Comparison of ENCODE assay signal across 27 cellular contexts in the genomic region with DNA sequence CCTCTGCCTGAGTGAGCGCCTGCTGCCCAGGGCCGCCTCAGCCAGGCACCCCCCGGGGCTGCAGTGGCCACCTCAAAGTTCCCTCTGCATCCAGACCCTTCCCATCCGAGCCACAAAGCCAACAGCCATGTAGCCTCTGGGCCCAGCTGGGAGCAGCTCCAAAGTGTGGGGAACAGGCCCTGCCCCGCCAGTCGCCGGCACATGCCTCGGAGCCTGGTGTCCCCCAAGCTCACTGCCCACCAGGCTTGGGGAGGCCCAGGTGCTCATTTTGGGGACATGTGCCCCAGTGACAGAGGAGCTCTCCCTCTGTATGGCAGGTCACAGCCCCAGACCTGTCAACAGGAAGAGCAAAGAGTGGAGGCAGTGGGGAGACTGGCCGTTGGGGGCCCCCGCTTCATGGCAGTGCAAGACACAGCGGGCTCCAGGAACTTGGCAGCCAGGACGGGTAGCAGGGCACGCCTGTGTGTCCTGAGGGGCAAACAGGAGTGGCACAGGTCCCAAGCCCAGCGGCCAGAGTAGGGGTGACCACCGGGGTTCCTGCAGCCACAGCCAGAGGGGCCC. TPM values are rescaled to one million over a fixed set of nuclear protein-coding genes. Genes with fewer than 3 reads are reported as not detected.
DNase-seq lines count a peak whose midpoint lies in the region; ATAC-seq and TF ChIP-seq lines count a peak whose summit lies in the region.
"Had no signal": no experiment of that assay in that cellular context is flagged by ENCODE, and none has a peak within 500 bp of the region (broad histone marks: within the 10 kb centered on the region; RNA-seq: fewer than 3 reads in every experiment).

No MANE protein-coding gene starts in this region.

- CTCF ChIA-PET in HEK293 (lab: Yijun Ruan, JAX), result no interaction called here

- TF ChIP-seq CTCF in HEK293 (tag by site-specific recombination; IDR thresholded peaks at IDR 0.05) (no peak), suprapubic skin (IDR thresholded peaks at IDR 0.05) (no peak), gastroesophageal sphincter (IDR thresholded peaks at IDR 0.05) (no peak)

- H3K4me3 ChIP-seq in BLaER1 treated with 17β-estradiol and CSF1 and Interleukin-3, amounts not matched to agents 10 nM and 100 nM, result 0 out of 20 replicates have a peak overlapping the region, but pooled peaks of 2 of the 10 experiments have one; percentile 67 to 70
- H3K4me3 ChIP-seq in HEK293 (ENCODE audit: low read depth, low read length) (no peak overlapping the region), neuronal stem cell (ENCODE audit: low read length in 2 of 2) (no peak overlapping the region), suprapubic skin (no peak overlapping the region), gastroesophageal sphincter (no peak overlapping the region)
- H3K4me3 ChIP-seq: A549, MG63, PC-9 had no signal

- H3K14ac ChIP-seq in neuronal stem cell (ENCODE audit: low read length), result peak overlapping the region; percentile 89

- H3K9me3 ChIP-seq in BLaER1 treated with 17β-estradiol and CSF1 and Interleukin-3, amounts not matched to agents 10 nM and 100 nM (replicated peaks in 1 of 11), result peaks cover 12 to 22% (median 15%) of the 10 kb centered on the region in 11 experiments
- no peaks in the 10 kb centered on the region for H3K9me3 ChIP-seq in HEK293 (ENCODE audit: control insufficient read depth, insufficient read depth, low read depth, low read length)
- peaks cover 15 to 16% of the 10 kb centered on the region in 2 donors for H3K9me3 ChIP-seq in neuronal stem cell (replicated peaks in 1 of 2; ENCODE audit: control insufficient read depth in 2 of 2, insufficient read depth in 1 of 2, low read depth in 1 of 2, low read length in 2 of 2)
- H3K9me3 ChIP-seq in suprapubic skin, result no peaks in the 10 kb centered on the region
- peaks cover 0 to 24% (median 0%) of the 10 kb centered on the region in 3 donors for H3K9me3 ChIP-seq in gastroesophageal sphincter
- H3K9me3 ChIP-seq: MG63 had no signal

- peak overlapping the region; percentile 57 for H3K18ac ChIP-seq in neuronal stem cell (ENCODE audit: low read length)

- no peak for ATAC-seq in GM18858 (IDR thresholded peaks at IDR 0.05; ENCODE audit: unreplicated experiment)
- no peak for ATAC-seq in gastroesophageal sphincter
- ATAC-seq: CD8-positive, alpha-beta T cell had no signal

- H3K27me3 ChIP-seq in BLaER1 treated with 17β-estradiol and CSF1 and Interleukin-3, amounts not matched to agents 10 nM and 100 nM, result no peaks in the 10 kb centered on the region
- H3K27me3 ChIP-seq in neuronal stem cell (ENCODE audit: control insufficient read depth in 3 of 3, insufficient read depth in 3 of 3, low read depth in 1 of 3, low read length in 3 of 3), result no peaks in the 10 kb centered on the region
- H3K27me3 ChIP-seq in suprapubic skin, result no peaks in the 10 kb centered on the region
- H3K27me3 ChIP-seq in gastroesophageal sphincter, result peaks cover 7% of the 10 kb centered on the region
- H3K27me3 ChIP-seq: MG63 had no signal

- H2BK12ac ChIP-seq in neuronal stem cell (ENCODE audit: low read length), result peak overlapping the region; percentile 22

- peak overlapping the region in 5 of 11 experiments; percentile 73 to 86 (median 82); a peak in 4 of 22 replicates for H3K9ac ChIP-seq in BLaER1 treated with 17β-estradiol and CSF1 and Interleukin-3, amounts not matched to agents 10 nM and 100 nM
- no peak overlapping the region for H3K9ac ChIP-seq in neuronal stem cell (ENCODE audit: low read depth, low read length, poor library complexity)

- TF ChIP-seq EP300 in suprapubic skin (IDR thresholded peaks at IDR 0.05), result no peak
- no peak for TF ChIP-seq EP300 in gastroesophageal sphincter (IDR thresholded peaks at IDR 0.05)

- H3K4me2 ChIP-seq in BLaER1 treated with 17β-estradiol and CSF1 and Interleukin-3, amounts not matched to agents 10 nM and 100 nM, result peak overlapping the region in 8 of 11 experiments; percentile 93 to 100 (median 97); a peak in 14 of 22 replicates
- no peak overlapping the region for H3K4me2 ChIP-seq in neuronal stem cell (ENCODE audit: insufficient read depth, low read length, poor library complexity, severe bottlenecking)
- H3K4me2 ChIP-seq: A549, PC-9 had no signal

- no peak overlapping the region for H2AFZ ChIP-seq in neuronal stem cell (ENCODE audit: low read length)
- H2AFZ ChIP-seq: PC-9 had no signal

- WGBS in neuronal stem cell (ENCODE audit: extremely low coverage in 2 of 2, insufficient read length in 2 of 2, insufficient replicate concordance in 1 of 2), 2 donors, result no CpG with 5 or more reads among the region's 15 CpGs
- WGBS in suprapubic skin, result 75% methylated on average over 8 of the region's 15 CpGs
- WGBS in gastroesophageal sphincter (ENCODE audit: low coverage in 1 of 2), 2 donors, result no CpG with 5 or more reads among the region's 15 CpGs

- peak overlapping the region in 3 of 11 experiments; percentile 83 to 90 (median 86); a peak in 3 of 22 replicates for H3K27ac ChIP-seq in BLaER1 treated with 17β-estradiol and CSF1 and Interleukin-3, amounts not matched to agents 10 nM and 100 nM
- H3K27ac ChIP-seq in HEK293 (ENCODE audit: extremely low read depth, low read depth, low read length), result no peak overlapping the region
- no peak overlapping the region for H3K27ac ChIP-seq in neuronal stem cell (replicated peaks; ENCODE audit: low read length)
- H3K27ac ChIP-seq in suprapubic skin, result no peak overlapping the region
- H3K27ac ChIP-seq in gastroesophageal sphincter, result no peak overlapping the region
- H3K27ac ChIP-seq: A549, C4-2B, PC-9 had no signal

- H3K36me3 ChIP-seq in BLaER1 treated with 17β-estradiol and CSF1 and Interleukin-3, amounts not matched to agents 10 nM and 100 nM, result peaks cover 13 to 52% (median 40%) of the 10 kb centered on the region in 11 experiments; a peak in 20 of 22 replicates
- peaks cover 0 to 35% of the 10 kb centered on the region in 2 experiments; a peak in 1 of 3 replicates for H3K36me3 ChIP-seq in HEK293 (ENCODE audit: control insufficient read depth in 2 of 2, insufficient read depth in 1 of 2, low read length in 2 of 2)
- no peaks in the 10 kb centered on the region for H3K36me3 ChIP-seq in neuronal stem cell (replicated peaks in 1 of 2; ENCODE audit: control insufficient read depth in 2 of 2, insufficient read depth in 2 of 2, low read length in 2 of 2)
- H3K36me3 ChIP-seq in suprapubic skin, result peaks cover 18% of the 10 kb centered on the region
- peaks cover 0 to 15% of the 10 kb centered on the region in 2 donors for H3K36me3 ChIP-seq in gastroesophageal sphincter
- H3K36me3 ChIP-seq: MG63 had no signal

- no peak overlapping the region for H2BK120ac ChIP-seq in neuronal stem cell (ENCODE audit: low read depth, low read length)

- H4K20me1 ChIP-seq in BLaER1 treated with 17β-estradiol and CSF1 and Interleukin-3, amounts not matched to agents 10 nM and 100 nM, result no peaks in the 10 kb centered on the region; a peak in 1 of 22 replicates

- H3K79me1 ChIP-seq in neuronal stem cell (ENCODE audit: low read depth, low read length), result peaks cover 5% of the 10 kb centered on the region

- H4K8ac ChIP-seq in neuronal stem cell (ENCODE audit: low read depth, low read length), result no peak overlapping the region

- peak overlapping the region; percentile 24 for H2BK5ac ChIP-seq in neuronal stem cell (ENCODE audit: low read length)

- no peak overlapping the region for H3K4ac ChIP-seq in neuronal stem cell (ENCODE audit: low read length)

- no peak for DNase-seq in neuronal stem cell (ENCODE audit: low spot score)
- peak; percentile 52 to 65 for DNase-seq in suprapubic skin (ENCODE audit: low spot score in 2 of 2)
- no peak for DNase-seq in NCI-H1930 (lab: John Stamatoyannopoulos, UW)
- DNase-seq: AML-193; CD8-positive, alpha-beta T cell; DMS 273 treated with DMSO at 0.1 percent for 48 hours; DMS79; EL; GDM1; IMR-90; KG1; MG63; NCI-H1105 treated with DMSO at 0.1 percent for 48 hours; NCI-H146; NCI-H2029 treated with DMSO at 0.1 percent for 48 hours; NCI-H446 treated with DMSO at 0.1 percent for 48 hours; NCI-H526; PC-9; SHP77 had no signal

- POLR2A ChIA-PET in HEK293 (lab: Yijun Ruan, JAX), result no interaction called here

- H3K23ac ChIP-seq in neuronal stem cell (ENCODE audit: low read depth, low read length, poor library complexity), result peak overlapping the region; percentile 20

- no peak overlapping the region for H4K91ac ChIP-seq in neuronal stem cell (ENCODE audit: low read depth, low read length, poor library complexity)

- TF ChIP-seq POLR2A in suprapubic skin (IDR thresholded peaks at IDR 0.05) (no peak), gastroesophageal sphincter (IDR thresholded peaks at IDR 0.05) (no peak)

- no peak overlapping the region for H2BK15ac ChIP-seq in neuronal stem cell (ENCODE audit: low read length)

- peaks cover 22 to 53% (median 42%) of the 10 kb centered on the region in 10 experiments for H3K4me1 ChIP-seq in BLaER1 treated with 17β-estradiol and CSF1 and Interleukin-3, amounts not matched to agents 10 nM and 100 nM
- H3K4me1 ChIP-seq in HEK293 (ENCODE audit: control insufficient read depth, insufficient read depth, low read length), result no peaks in the 10 kb centered on the region
- H3K4me1 ChIP-seq in neuronal stem cell (ENCODE audit: control insufficient read depth in 2 of 2, insufficient read depth in 1 of 2, low read depth in 1 of 2, low read length in 2 of 2), result no peaks in the 10 kb centered on the region
- no peaks in the 10 kb centered on the region for H3K4me1 ChIP-seq in suprapubic skin
- no peaks in the 10 kb centered on the region for H3K4me1 ChIP-seq in gastroesophageal sphincter
- H3K4me1 ChIP-seq: A549, Caco-2 had no signal

- H2AK5ac ChIP-seq in neuronal stem cell (ENCODE audit: low read depth, low read length), result peak overlapping the region; percentile 46

TF ChIP-seq in HEK293, 187 proteins besides CTCF, POLR2A, EP300 and RAD21:
- peak; percentile 22; the same call in 1 of the 2 replicates for TF ChIP-seq GLIS1 (tag by site-specific recombination; IDR thresholded peaks at IDR 0.05)
- no peak for TF ChIP-seq ZNF221 (tag by site-specific recombination; IDR thresholded peaks at IDR 0.05; ENCODE audit: borderline replicate concordance)
TF ChIP-seq in HEK293: peak in this region for 1.

RNA-seq across cellular contexts. Expression of gene JAG2, which starts 29.9 kb away (rescaled TPM):
- 5.2 TPM for polyA plus RNA-seq in neuronal stem cell (2013, experiment 1 of 2)
- 4.9 TPM for polyA plus RNA-seq in neuronal stem cell (2013, experiment 2 of 2)
- 10 to 100 TPM; 47.4 to 75.4 (median 67.2) TPM for total RNA-seq in suprapubic skin
- total RNA-seq in gastroesophageal sphincter, result 10 to 100 TPM in 3 of 4 donors, 1 to 10 TPM in 1; 3.7 to 18.8 (median 14.5) TPM
- total RNA-seq: RPMI7951 had no signal

RNA-seq across cellular contexts. Expression of gene NUDT14, which starts 42.5 kb away (rescaled TPM):
- 21.6 TPM for polyA plus RNA-seq in neuronal stem cell (2013, experiment 1 of 2)
- 21.9 TPM for polyA plus RNA-seq in neuronal stem cell (2013, experiment 2 of 2)
- total RNA-seq in suprapubic skin (10 to 100 TPM; 14.6 to 22.2 (median 19.8) TPM), gastroesophageal sphincter (1 to 10 TPM; 3.4 to 8.4 (median 4.6) TPM)

Comparison
In these comparisons a context has a peak if more than half of its experiments do, and no peak if none do; other contexts are left out.
1. DNase-seq: peak in suprapubic skin (2 of 2); none in neuronal stem cell (single experiment) and NCI-H1930 (0 of 2).